Comparison of ENCODE assay signal across 10 cellular contexts in genomic region chr1:248823517-248824001, GRCh38. TPM values are rescaled to one million over a fixed set of nuclear protein-coding genes. Genes with fewer than 3 reads are reported as not detected.
DNase-seq lines count a peak whose midpoint lies in the region; ATAC-seq and TF ChIP-seq lines count a peak whose summit lies in the region.
"Had no signal": no experiment of that assay in that cellular context is flagged by ENCODE, and none has a peak within 500 bp of the region (broad histone marks: within the 10 kb centered on the region; RNA-seq: fewer than 3 reads in every experiment).

No MANE protein-coding gene starts in this region.

- no peak for TF ChIP-seq POLR2A in thyroid gland (IDR thresholded peaks at IDR 0.05)

- 79 to 100% methylated on average over 2 of the region's 2 CpGs for WGBS in thyroid gland, 2 donors

- POLR2A ChIA-PET in activated CD4-positive, alpha-beta memory T cell treated with anti-CD3 and anti-CD28 coated beads, Interleukin-2, amount 10 ng/mL, durations not matched to agents 7 days and 5 days (lab: Charles Lee): interaction anchor here (0.6 to 8.0 kb wide), 2 partner anchors 14 to 35 kb away, joined by 3 to 136 read pairs; partner anchors contain the start of genes ZNF672 and ZNF692

- H3K36me3 Mint-ChIP-seq in activated T-cell treated with anti-CD3 and anti-CD28 coated beads, Interleukin-2, amount 50 U/mL, for 72 hours (ENCODE audit: insufficient read depth in 2 of 2): peaks cover 7 to 17% of the 10 kb centered on the region in 2 donors
- peaks cover 50% of the 10 kb centered on the region for H3K36me3 Mint-ChIP-seq in activated CD4-positive, alpha-beta memory T cell treated with anti-CD3 and anti-CD28 coated beads, Interleukin-2, amount 10 ng/mL, durations not matched to agents 7 days and 5 days (ENCODE audit: low read depth)

- H3K27me3 ChIP-seq in stomach smooth muscle (ENCODE audit: control insufficient read depth in 1 of 2, insufficient read depth in 2 of 2, low read length in 2 of 2) (no peaks in the 10 kb centered on the region), thyroid gland (no peaks in the 10 kb centered on the region)

- CTCF ChIA-PET in activated CD4-positive, alpha-beta memory T cell treated with anti-CD3 and anti-CD28 coated beads, Interleukin-2, amount 10 ng/mL, durations not matched to agents 7 days and 5 days (lab: Charles Lee): no interaction called here

- H3K4me1 ChIP-seq in stomach smooth muscle (ENCODE audit: control insufficient read depth, insufficient read depth, low read length) (peaks cover 64% of the 10 kb centered on the region), thyroid gland (peaks cover 37 to 55% of the 10 kb centered on the region in 2 donors)

- H3K4me3 ChIP-seq in stomach smooth muscle (ENCODE audit: low read length in 2 of 2): peak overlapping the region; percentile 33 to 96
- no peak overlapping the region for H3K4me3 ChIP-seq in thyroid gland (replicated peaks in 1 of 3)

- H3K9me3 Mint-ChIP-seq in activated T-cell treated with anti-CD3 and anti-CD28 coated beads, Interleukin-2, amount 50 U/mL, for 72 hours: peaks cover 0 to 2% of the 10 kb centered on the region in 2 donors
- no peaks in the 10 kb centered on the region for H3K9me3 Mint-ChIP-seq in activated CD4-positive, alpha-beta memory T cell treated with anti-CD3 and anti-CD28 coated beads, Interleukin-2, amount 10 ng/mL, durations not matched to agents 7 days and 5 days

- ATAC-seq in activated T-cell treated with anti-CD3 and anti-CD28 coated beads, Interleukin-2, amount 50 U/mL, for 72 hours (replicated peaks in 1 of 2): no peak
- no peak for ATAC-seq in GM21367 (IDR thresholded peaks at IDR 0.05; ENCODE audit: unreplicated experiment)
- ATAC-seq: left lobe of liver had no signal

- H3K9me3 ChIP-seq in stomach smooth muscle (ENCODE audit: control insufficient read depth in 2 of 2, low read length in 2 of 2): no peaks in the 10 kb centered on the region
- H3K9me3 ChIP-seq in thyroid gland: no peaks in the 10 kb centered on the region

- H3K9ac ChIP-seq in stomach smooth muscle (ENCODE audit: low read length in 2 of 2): peak overlapping the region in 1 of 2 donors; percentile 36

- no peak for TF ChIP-seq CTCF in thyroid gland (IDR thresholded peaks at IDR 0.05)

- H3K36me3 ChIP-seq in stomach smooth muscle (ENCODE audit: control insufficient read depth in 2 of 2, insufficient read depth in 2 of 2, low read length in 2 of 2) (peaks cover 8 to 22% of the 10 kb centered on the region in 2 donors), thyroid gland (peaks cover 0 to 5% of the 10 kb centered on the region in 2 donors)

- intact Hi-C loops in thyroid gland (cut with DNase I): no loop called here

- H3K4me1 Mint-ChIP-seq in activated T-cell treated with anti-CD3 and anti-CD28 coated beads, Interleukin-2, amount 50 U/mL, for 72 hours (ENCODE audit: low read depth): peaks cover 73% of the 10 kb centered on the region
- H3K4me1 Mint-ChIP-seq in activated CD4-positive, alpha-beta memory T cell treated with anti-CD3 and anti-CD28 coated beads, Interleukin-2, amount 10 ng/mL, durations not matched to agents 7 days and 5 days: peaks cover 75% of the 10 kb centered on the region

- no peak overlapping the region for H3K27ac ChIP-seq in stomach smooth muscle (ENCODE audit: low read length)
- no peak overlapping the region for H3K27ac ChIP-seq in thyroid gland

- H3K27me3 Mint-ChIP-seq in activated T-cell treated with anti-CD3 and anti-CD28 coated beads, Interleukin-2, amount 50 U/mL, for 72 hours (ENCODE audit: low read depth): no peaks in the 10 kb centered on the region
- no peaks in the 10 kb centered on the region for H3K27me3 Mint-ChIP-seq in activated CD4-positive, alpha-beta memory T cell treated with anti-CD3 and anti-CD28 coated beads, Interleukin-2, amount 10 ng/mL, durations not matched to agents 7 days and 5 days

- no peak for DNase-seq in activated T-cell treated with anti-CD3 and anti-CD28 coated beads, Interleukin-2, amount 50 U/mL, for 72 hours
- DNase-seq in activated T-cell treated with anti-CD3 and anti-CD28 coated beads for 4 hours (no peak), glomerular visceral epithelial cell (ENCODE audit: extremely low spot score) (peak; percentile 56), DMS 273 (lab: John Stamatoyannopoulos, UW; ENCODE audit: unreplicated experiment) (no peak), thyroid gland (no peak)
- DNase-seq in activated CD4-positive, alpha-beta memory T cell treated with anti-CD3 and anti-CD28 coated beads, Interleukin-2, amount 10 ng/mL, durations not matched to agents 7 days and 5 days: no peak
- DNase-seq: NCI-H2171 had no signal

- H3K27ac Mint-ChIP-seq in activated T-cell treated with anti-CD3 and anti-CD28 coated beads, Interleukin-2, amount 50 U/mL, for 72 hours: peak overlapping the region; percentile 38
- H3K27ac Mint-ChIP-seq in activated CD4-positive, alpha-beta memory T cell treated with anti-CD3 and anti-CD28 coated beads, Interleukin-2, amount 10 ng/mL, durations not matched to agents 7 days and 5 days: no peak overlapping the region

- H3K4me3 Mint-ChIP-seq in activated T-cell treated with anti-CD3 and anti-CD28 coated beads, Interleukin-2, amount 50 U/mL, for 72 hours: peak overlapping the region; percentile 90 to 99
- peak overlapping the region; percentile 33 for H3K4me3 Mint-ChIP-seq in activated CD4-positive, alpha-beta memory T cell treated with anti-CD3 and anti-CD28 coated beads, Interleukin-2, amount 10 ng/mL, durations not matched to agents 7 days and 5 days

RNA-seq across cellular contexts. Expression of gene SH3BP5L, which starts 2.2 kb away (rescaled TPM):
- 10 to 100 TPM; 23.1 to 25.3 TPM for total RNA-seq in activated T-cell treated with anti-CD3 and anti-CD28 coated beads, Interleukin-2, amount 50 U/mL, for 72 hours
- 10 to 100 TPM; 31.4 to 32.0 TPM for total RNA-seq in activated CD4-positive, alpha-beta memory T cell treated with anti-CD3 and anti-CD28 coated beads, Interleukin-2, amount 10 ng/mL, durations not matched to agents 7 days and 5 days
- total RNA-seq in thyroid gland: 10 to 100 TPM; 25.2 to 32.0 (median 30.0) TPM

RNA-seq across cellular contexts. Expression of gene ZNF672, which starts 14.5 kb away (rescaled TPM):
- 10 to 100 TPM; 42.2 to 47.6 TPM for total RNA-seq in activated T-cell treated with anti-CD3 and anti-CD28 coated beads, Interleukin-2, amount 50 U/mL, for 72 hours
- total RNA-seq in activated CD4-positive, alpha-beta memory T cell treated with anti-CD3 and anti-CD28 coated beads, Interleukin-2, amount 10 ng/mL, durations not matched to agents 7 days and 5 days: 10 to 100 TPM; 54.1 to 60.1 TPM
- total RNA-seq in thyroid gland: 10 to 100 TPM; 43.5 to 82.2 (median 53.7) TPM

RNA-seq across cellular contexts. Expression of gene ZNF692, which starts 35.3 kb away (rescaled TPM):
- 10 to 100 TPM; 42.8 to 57.6 TPM for total RNA-seq in activated T-cell treated with anti-CD3 and anti-CD28 coated beads, Interleukin-2, amount 50 U/mL, for 72 hours
- total RNA-seq in activated CD4-positive, alpha-beta memory T cell treated with anti-CD3 and anti-CD28 coated beads, Interleukin-2, amount 10 ng/mL, durations not matched to agents 7 days and 5 days: 10 to 100 TPM; 45.9 to 49.8 TPM
- total RNA-seq in thyroid gland: 10 to 100 TPM; 17.2 to 59.7 (median 34.1) TPM

Comparison
In these comparisons a context has a peak if more than half of its experiments do, and no peak if none do; other contexts are left out.
1. H3K4me3 ChIP-seq: peak in stomach smooth muscle (2 of 2); none in thyroid gland (0 of 3).